8 cellular contexts compared by ENCODE assay signal in the genomic region with DNA sequence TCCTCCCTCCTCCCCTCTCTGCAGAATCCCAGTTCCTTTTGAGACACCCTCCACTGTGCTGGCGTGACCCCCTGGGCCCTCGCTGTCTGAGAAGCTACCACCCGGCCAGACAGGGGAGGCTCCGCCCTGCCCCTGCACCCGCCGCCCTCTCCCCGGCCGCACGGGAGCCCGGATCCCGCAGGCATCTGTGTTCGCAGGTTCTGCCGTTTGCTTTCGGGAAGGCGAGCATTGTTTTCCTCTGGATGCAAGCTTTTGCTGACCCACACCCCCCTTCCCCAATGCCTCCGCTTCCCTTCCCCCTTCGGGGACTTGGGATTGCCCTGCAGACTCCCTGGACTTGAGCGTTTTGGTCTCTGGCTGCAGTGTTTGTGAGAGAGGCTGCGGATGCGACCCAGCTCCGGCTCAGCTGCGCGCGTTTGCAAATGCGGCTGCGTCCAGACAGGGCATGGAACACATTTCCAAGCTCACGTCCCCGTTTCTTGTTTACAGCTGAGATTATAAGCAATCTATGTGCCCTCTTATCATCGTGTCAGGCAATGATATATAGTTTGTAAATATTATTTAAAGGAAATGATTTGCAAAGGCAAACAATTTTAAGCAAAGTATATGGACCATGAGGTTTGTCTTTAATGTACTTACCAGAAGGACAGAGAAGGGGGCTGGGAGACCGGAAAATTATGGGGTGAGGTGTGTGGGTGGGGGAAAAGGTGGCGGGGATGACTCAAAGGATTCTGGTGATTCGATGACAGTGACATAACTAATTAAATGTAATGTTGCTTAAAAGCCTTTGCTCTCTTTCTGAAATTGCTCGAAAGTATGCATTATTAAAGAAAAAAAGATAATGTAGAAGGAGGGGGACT.
DNase-seq lines count a peak whose midpoint lies in the region; ATAC-seq, FAIRE-seq and TF ChIP-seq lines count a peak whose summit lies in the region.

No MANE protein-coding gene starts in this region.

- RAD21 ChIA-PET in GM12878 (lab: Charles Lee; ENCODE audit: unreplicated experiment): no interaction called here

- intact Hi-C loops in GM12878 (cut with micrococcal nuclease; ENCODE audit: unreplicated experiment): no loop called here

- CTCF ChIA-PET in GM12878 (lab: Yijun Ruan, JAX): interaction anchor here (0.6 kb wide), 1 partner anchor 1205 kb away, joined by 3 read pairs; no protein-coding TSS in a partner anchor

- peaks cover 5% of the 10 kb centered on the region for H3K4me1 ChIP-seq in NT2/D1 (ENCODE audit: insufficient read depth, insufficient read length)
- H3K4me1 ChIP-seq in GM12878 (ENCODE audit: control insufficient read depth, insufficient read depth, low read length): no peaks in the 10 kb centered on the region

- no peaks in the 10 kb centered on the region for H3K79me2 ChIP-seq in GM12878 (ENCODE audit: control insufficient read depth, insufficient read depth, low read length)

- no peaks in the 10 kb centered on the region for H3K9me3 ChIP-seq in NT2/D1 (ENCODE audit: insufficient read depth, low read length)
- H3K9me3 ChIP-seq in GM12878 (replicated peaks; ENCODE audit: control insufficient read depth, insufficient read depth, low read length): no peaks in the 10 kb centered on the region

- H3K4me3 Mint-ChIP-seq in immature natural killer cell: peak overlapping the region in 1 of 5 donors; percentile 55

- peak; percentile 50 for ATAC-seq in HG03460 (IDR thresholded peaks at IDR 0.05; ENCODE audit: unreplicated experiment)
- ATAC-seq in GM12878: peak; percentile 56; the same call in 2 of the 3 replicates

- H3K36me3 Mint-ChIP-seq in immature natural killer cell: no peaks in the 10 kb centered on the region

- no peaks in the 10 kb centered on the region for H3K4me1 Mint-ChIP-seq in immature natural killer cell

- H2AFZ ChIP-seq in GM12878 (ENCODE audit: control insufficient read depth, low read depth, low read length): no peak overlapping the region

- no peak overlapping the region for H3K27ac ChIP-seq in GM12878 (ENCODE audit: control insufficient read depth, insufficient read depth)

- no peak overlapping the region for H3K27ac Mint-ChIP-seq in immature natural killer cell

- FAIRE-seq in G401.6 (lab: Jason Lieb, UNC) (peak; percentile 44), GM12878 (lab: Jason Lieb, UNC) (no peak)

- POLR2A ChIA-PET in GM12878 (lab: Charles Lee): no interaction called here

- H4K20me1 ChIP-seq in GM12878 (ENCODE audit: control insufficient read depth, insufficient read depth): no peaks in the 10 kb centered on the region

- in situ Hi-C loops in GM12878 (cut with MboI): no loop called here

- no peak for TF ChIP-seq CTCF in GM12878 (IDR thresholded peaks at IDR 0.05 in 2 of 3, conservative IDR thresholded peaks at IDR 0.05 in 1 of 3; ENCODE audit: control insufficient read depth in 2 of 3, extremely low read depth in 1 of 3, insufficient read depth in 1 of 3, low read depth in 3 of 3, low read length in 3 of 3)

- TF ChIP-seq RAD21 in GM12878 (IDR thresholded peaks at IDR 0.05; ENCODE audit: insufficient read depth, low read depth, low read length): no peak

- DNase-seq in NT2/D1 (ENCODE audit: low read depth, low spot score): peak; percentile 82
- DNase-seq in GM12878 (ENCODE audit: low read depth, low spot score): no peak
- peak; percentile 76 for DNase-seq in iPS DF 19.7 (ENCODE audit: low read depth, low spot score)
- peak; percentile 96 for DNase-seq in retina
- DNase-seq in RKO (ENCODE audit: low spot score): no peak
- no peak for DNase-seq in immature natural killer cell

- WGBS in GM12878 (ENCODE audit: insufficient coverage, insufficient replicate concordance, low lambda C conversion rate, missing lambda C conversion rate): 1% methylated on average over 33 of the region's 33 CpGs

- TF ChIP-seq POLR2A in GM12878 (IDR thresholded peaks at IDR 0.05; ENCODE audit: low read depth, low read length): no peak

- H3K9ac ChIP-seq in NT2/D1 (ENCODE audit: insufficient read length, low read depth) (peak overlapping the region; percentile 51), GM12878 (ENCODE audit: control insufficient read depth, insufficient read depth, low read length) (no peak overlapping the region)

- no peak for TF ChIP-seq EP300 in GM12878 (IDR thresholded peaks at IDR 0.05; ENCODE audit: borderline replicate concordance in 1 of 2, control insufficient read depth in 1 of 2, low read depth in 2 of 2, low read length in 2 of 2)

- SMC1A ChIA-PET in GM12878 (lab: Charles Lee; ENCODE audit: uncharacterized antibody, unreplicated experiment): no interaction called here

- BruUV-seq in GM12878 (replicated peaks; lab: Mats Ljungman, UMichigan): no TSS peak

- peaks cover 0 to 11% (median 2%) of the 10 kb centered on the region in 6 donors for H3K9me3 Mint-ChIP-seq in immature natural killer cell

- H3K4me3 ChIP-seq in NT2/D1 (ENCODE audit: insufficient read length, low read depth) (peak overlapping the region; percentile 48), GM12878 (no peak overlapping the region)

- peaks cover 2 to 10% (median 4%) of the 10 kb centered on the region in 3 donors for H3K27me3 Mint-ChIP-seq in immature natural killer cell (ENCODE audit: low read depth in 3 of 3)

- H3K36me3 ChIP-seq in NT2/D1 (ENCODE audit: insufficient read depth, insufficient read length, low read length) (no peaks in the 10 kb centered on the region), GM12878 (ENCODE audit: control insufficient read depth in 2 of 2, insufficient read depth in 2 of 2, low read length in 1 of 2) (no peaks in the 10 kb centered on the region)

- no peak overlapping the region for H3K4me2 ChIP-seq in GM12878 (ENCODE audit: control insufficient read depth, insufficient read depth)

- peaks cover 8% of the 10 kb centered on the region for H3K27me3 ChIP-seq in NT2/D1 (ENCODE audit: insufficient read depth, insufficient read length)
- peaks cover 2 to 4% of the 10 kb centered on the region in 2 experiments; a peak in 1 of 4 replicates for H3K27me3 ChIP-seq in GM12878 (replicated peaks in 1 of 2; ENCODE audit: control insufficient read depth in 2 of 2, insufficient read depth in 2 of 2, low read length in 1 of 2)

TF ChIP-seq in GM12878, 131 proteins besides CTCF, POLR2A, EP300 and RAD21 (continues in another document):
- TF ChIP-seq, protein P1, sequence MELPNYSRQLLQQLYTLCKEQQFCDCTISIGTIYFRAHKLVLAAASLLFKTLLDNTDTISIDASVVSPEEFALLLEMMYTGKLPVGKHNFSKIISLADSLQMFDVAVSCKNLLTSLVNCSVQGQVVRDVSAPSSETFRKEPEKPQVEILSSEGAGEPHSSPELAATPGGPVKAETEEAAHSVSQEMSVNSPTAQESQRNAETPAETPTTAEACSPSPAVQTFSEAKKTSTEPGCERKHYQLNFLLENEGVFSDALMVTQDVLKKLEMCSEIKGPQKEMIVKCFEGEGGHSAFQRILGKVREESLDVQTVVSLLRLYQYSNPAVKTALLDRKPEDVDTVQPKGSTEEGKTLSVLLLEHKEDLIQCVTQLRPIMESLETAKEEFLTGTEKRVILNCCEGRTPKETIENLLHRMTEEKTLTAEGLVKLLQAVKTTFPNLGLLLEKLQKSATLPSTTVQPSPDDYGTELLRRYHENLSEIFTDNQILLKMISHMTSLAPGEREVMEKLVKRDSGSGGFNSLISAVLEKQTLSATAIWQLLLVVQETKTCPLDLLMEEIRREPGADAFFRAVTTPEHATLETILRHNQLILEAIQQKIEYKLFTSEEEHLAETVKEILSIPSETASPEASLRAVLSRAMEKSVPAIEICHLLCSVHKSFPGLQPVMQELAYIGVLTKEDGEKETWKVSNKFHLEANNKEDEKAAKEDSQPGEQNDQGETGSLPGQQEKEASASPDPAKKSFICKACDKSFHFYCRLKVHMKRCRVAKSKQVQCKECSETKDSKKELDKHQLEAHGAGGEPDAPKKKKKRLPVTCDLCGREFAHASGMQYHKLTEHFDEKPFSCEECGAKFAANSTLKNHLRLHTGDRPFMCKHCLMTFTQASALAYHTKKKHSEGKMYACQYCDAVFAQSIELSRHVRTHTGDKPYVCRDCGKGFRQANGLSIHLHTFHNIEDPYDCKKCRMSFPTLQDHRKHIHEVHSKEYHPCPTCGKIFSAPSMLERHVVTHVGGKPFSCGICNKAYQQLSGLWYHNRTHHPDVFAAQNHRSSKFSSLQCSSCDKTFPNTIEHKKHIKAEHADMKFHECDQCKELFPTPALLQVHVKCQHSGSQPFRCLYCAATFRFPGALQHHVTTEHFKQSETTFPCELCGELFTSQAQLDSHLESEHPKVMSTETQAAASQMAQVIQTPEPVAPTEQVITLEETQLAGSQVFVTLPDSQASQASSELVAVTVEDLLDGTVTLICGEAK (IDR thresholded peaks at IDR 0.05; ENCODE audit: borderline replicate concordance): no peak
- TF ChIP-seq NFXL1 (IDR thresholded peaks at IDR 0.05; ENCODE audit: borderline replicate concordance) (no peak), ZNF622 (IDR thresholded peaks at IDR 0.05) (no peak), CBX3 (IDR thresholded peaks at IDR 0.05; ENCODE audit: borderline replicate concordance, low read depth) (no peak), NR2C2 (IDR thresholded peaks at IDR 0.05; ENCODE audit: borderline replicate concordance, control insufficient read depth, insufficient read length, low read depth) (no peak)

Comparison
In these comparisons a context has a peak if more than half of its experiments do, and no peak if none do; other contexts are left out.
1. DNase-seq: peak in NT2/D1 (single experiment), iPS DF 19.7 (single experiment) and retina (single experiment); none in GM12878 (single experiment), RKO (single experiment) and immature natural killer cell (0 of 3).